In genomic region chr1:212261361-212261929, GRCh38 we compare ENCODE assay signal across 1 cellular context.
A peak's percentile ranks its signal among the peaks of the same experiment; 100 is the strongest.
TF ChIP-seq lines count a peak whose summit lies in the region.

No MANE protein-coding gene starts in this region.

TF ChIP-seq in K562, 482 proteins besides CTCF, POLR2A, EP300 and RAD21 (continued from another document and continues in another):
- no peak for TF ChIP-seq ATF6 (CRISPR knock-in tag; IDR thresholded peaks at IDR 0.05)
- TF ChIP-seq ZNF507 (tag; conservative IDR thresholded peaks at IDR 0.05) = no peak
- TF ChIP-seq MAFG (tag; conservative IDR thresholded peaks at IDR 0.05) = no peak; the same call in 1 of the 2 replicates
- TF ChIP-seq ZNF717 (CRISPR knock-in tag; IDR thresholded peaks at IDR 0.05) = no peak
- no peak for TF ChIP-seq MEF2D (tag; conservative IDR thresholded peaks at IDR 0.05; ENCODE audit: low read depth)
- TF ChIP-seq CCNT2 (IDR thresholded peaks at IDR 0.05; ENCODE audit: borderline replicate concordance, extremely low read depth, insufficient read length, low read depth, low read length) = peak; percentile 78
- peak; percentile 26 for TF ChIP-seq DACH1 (IDR thresholded peaks at IDR 0.05; ENCODE audit: partially characterized antibody)
- no peak for TF ChIP-seq ZBTB26 (CRISPR knock-in tag; IDR thresholded peaks at IDR 0.05)
- no peak for TF ChIP-seq ZBTB49 (CRISPR knock-in tag; IDR thresholded peaks at IDR 0.05; ENCODE audit: borderline replicate concordance)
- no peak for TF ChIP-seq PTRF (tag; IDR thresholded peaks at IDR 0.05)
- TF ChIP-seq POLR2G (IDR thresholded peaks at IDR 0.05; ENCODE audit: low read depth, low read length) = no peak
- no peak for TF ChIP-seq CREB3 (tag; conservative IDR thresholded peaks at IDR 0.05; ENCODE audit: low read depth)
- TF ChIP-seq HBP1 (CRISPR knock-in tag; IDR thresholded peaks at IDR 0.05) = peak; percentile 42; the same call in 1 of the 2 replicates
- TF ChIP-seq ZFP30 (CRISPR knock-in tag; IDR thresholded peaks at IDR 0.05; ENCODE audit: borderline replicate concordance) = no peak
- peak; percentile 76 for TF ChIP-seq TEAD4 (IDR thresholded peaks at IDR 0.05; ENCODE audit: low read length)
- no peak for TF ChIP-seq TEAD4 (CRISPR knock-in tag; IDR thresholded peaks at IDR 0.05; ENCODE audit: borderline replicate concordance)
- no peak for TF ChIP-seq ZNF512 (tag; IDR thresholded peaks at IDR 0.05)
- no peak for TF ChIP-seq KAT8 (IDR thresholded peaks at IDR 0.05; ENCODE audit: low read depth)
- TF ChIP-seq YBX1 (IDR thresholded peaks at IDR 0.05) = no peak
- no peak for TF ChIP-seq POLR3A (IDR thresholded peaks at IDR 0.05; ENCODE audit: borderline replicate concordance, extremely low read depth, insufficient read depth, insufficient read length)
- TF ChIP-seq FOXJ3 (CRISPR knock-in tag; IDR thresholded peaks at IDR 0.05) = no peak
- no peak for TF ChIP-seq KDM5B (IDR thresholded peaks at IDR 0.05; ENCODE audit: insufficient replicate concordance, low read depth, low read length)
- no peak for TF ChIP-seq CHAMP1 (IDR thresholded peaks at IDR 0.05)
- peak; percentile 79 for TF ChIP-seq SMARCA4 (IDR thresholded peaks at IDR 0.05)
- no peak for TF ChIP-seq SIRT6 (IDR thresholded peaks at IDR 0.05; ENCODE audit: low read depth, low read length)
- no peak for TF ChIP-seq SMAD1 (IDR thresholded peaks at IDR 0.05; ENCODE audit: low read depth, low read length, partially characterized antibody)
- TF ChIP-seq MEF2A (IDR thresholded peaks at IDR 0.05; ENCODE audit: control insufficient read depth, low read depth, low read length) = no peak
- TF ChIP-seq ZNF57 (CRISPR knock-in tag; IDR thresholded peaks at IDR 0.05) = no peak
- TF ChIP-seq MEIS2 (IDR thresholded peaks at IDR 0.05; ENCODE audit: partially characterized antibody) = no peak
- 0 out of 2 replicates have a peak, but pooled peaks have one; percentile 19 for TF ChIP-seq ZNF395 (CRISPR knock-in tag; IDR thresholded peaks at IDR 0.05)
- no peak for TF ChIP-seq SMC3 (conservative IDR thresholded peaks at IDR 0.05; ENCODE audit: insufficient read depth, low read depth, low read length)
- TF ChIP-seq CAMTA2 (CRISPR knock-in tag; conservative IDR thresholded peaks at IDR 0.05) = no peak
- no peak for TF ChIP-seq ZKSCAN8 (CRISPR knock-in tag; IDR thresholded peaks at IDR 0.05)
- TF ChIP-seq TBL1XR1 (IDR thresholded peaks at IDR 0.05; ENCODE audit: low read length in 2 of 2) = no peak
- peak; percentile 21 for TF ChIP-seq TBP (optimal IDR thresholded peaks at IDR 0.05; ENCODE audit: low read depth, low read length)
- no peak for TF ChIP-seq ZBTB7A (IDR thresholded peaks at IDR 0.05; ENCODE audit: borderline replicate concordance, control insufficient read depth, low read depth, low read length)
- peak; percentile 81 for TF ChIP-seq TAL1 (IDR thresholded peaks at IDR 0.05)
- TF ChIP-seq ZNF224 (CRISPR knock-in tag; IDR thresholded peaks at IDR 0.05) = no peak
- TF ChIP-seq PPARD (CRISPR knock-in tag; IDR thresholded peaks at IDR 0.05) = no peak
- TF ChIP-seq LARP7 (IDR thresholded peaks at IDR 0.05) = no peak
- TF ChIP-seq PCBP1 (IDR thresholded peaks at IDR 0.05; ENCODE audit: low read depth, low read length, poor library complexity, severe bottlenecking) = no peak
- no peak for TF ChIP-seq EWSR1 (IDR thresholded peaks at IDR 0.05; ENCODE audit: borderline replicate concordance, low read depth, partially characterized antibody)
- no peak for TF ChIP-seq XRCC3 (IDR thresholded peaks at IDR 0.05)
- no peak for TF ChIP-seq NR1H2 (CRISPR knock-in tag; IDR thresholded peaks at IDR 0.05)
- TF ChIP-seq MYBL2 (IDR thresholded peaks at IDR 0.05; ENCODE audit: low read depth) = no peak
- no peak for TF ChIP-seq MYBL2 (CRISPR knock-in tag; IDR thresholded peaks at IDR 0.05; ENCODE audit: borderline replicate concordance)
- TF ChIP-seq ZNF76 (CRISPR knock-in tag; IDR thresholded peaks at IDR 0.05; ENCODE audit: borderline replicate concordance) = no peak
- no peak for TF ChIP-seq PBX2 (CRISPR knock-in tag; IDR thresholded peaks at IDR 0.05; ENCODE audit: low read depth)
- TF ChIP-seq PBX2 (tag; conservative IDR thresholded peaks at IDR 0.05; ENCODE audit: low read depth) = 0 out of 2 replicates have a peak, but pooled peaks have one; percentile 5
- no peak for TF ChIP-seq U2AF1 (optimal IDR thresholded peaks at IDR 0.05; ENCODE audit: low read depth, low read length)
